In the genomic region with DNA sequence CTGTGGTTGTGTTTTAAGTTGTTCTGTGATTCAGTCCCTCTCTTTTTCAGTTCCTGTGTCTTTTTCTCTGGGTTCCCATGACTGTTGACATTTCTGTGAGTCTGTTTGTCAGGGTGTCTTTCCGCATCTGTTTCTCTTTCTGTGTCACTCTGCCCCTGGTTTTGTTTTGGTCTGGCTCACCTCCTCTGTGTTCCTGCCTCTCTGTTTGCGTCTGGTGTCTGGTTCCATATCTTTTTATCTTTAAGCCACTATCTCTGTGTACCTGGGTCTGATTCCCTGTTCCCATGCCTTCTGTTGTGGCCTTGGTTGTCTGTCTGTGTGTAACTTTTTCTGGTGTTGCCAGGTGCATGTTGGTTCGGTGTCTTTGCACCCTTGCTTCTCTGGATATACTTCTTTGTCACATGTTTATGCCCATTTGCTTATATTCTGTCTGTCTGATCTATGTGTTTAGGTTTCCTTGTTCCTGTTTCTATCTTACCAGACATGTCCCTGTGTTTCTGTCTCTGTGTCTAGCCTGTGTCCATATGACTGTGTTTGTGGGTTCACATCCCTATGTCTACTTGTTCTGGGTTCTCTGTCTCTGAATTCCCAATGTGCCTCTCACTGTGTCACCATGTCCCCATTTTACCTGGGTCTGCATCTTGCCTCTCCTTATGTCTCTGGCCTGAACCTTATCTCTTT, we compare ENCODE assay signal across 30 cellular contexts. TPM values are rescaled to one million over a fixed set of nuclear protein-coding genes. Genes with fewer than 3 reads are reported as not detected.
DNase-seq lines count a peak whose midpoint lies in the region; ATAC-seq and TF ChIP-seq lines count a peak whose summit lies in the region.
"Had no signal": no experiment of that assay in that cellular context is flagged by ENCODE, and none has a peak within 500 bp of the region (broad histone marks: within the 10 kb centered on the region; RNA-seq: fewer than 3 reads in every experiment).

No MANE protein-coding gene starts in this region.

- H3K79me1 ChIP-seq in trophoblast cell (ENCODE audit: low read length) = peaks cover 24% of the 10 kb centered on the region

- no peaks in the 10 kb centered on the region for H3K4me1 Mint-ChIP-seq in T-helper 2 cell treated with Interferon-gamma antibody and Interleukin-4, amounts not matched to agents 5 μg/mL and 100 μg/mL, for 36 hours (ENCODE audit: low read depth)
- H3K4me1 Mint-ChIP-seq: activated naive CD8-positive, alpha-beta T cell treated with anti-CD3 and anti-CD28 coated beads, Interleukin-2, amount 10 ng/mL, durations not matched to agents 7 days and 5 days; CD8-positive, alpha-beta memory T cell had no signal

- no peaks in the 10 kb centered on the region for H3K27me3 Mint-ChIP-seq in T-helper 2 cell treated with Interferon-gamma antibody and Interleukin-4, amounts not matched to agents 5 μg/mL and 100 μg/mL, for 36 hours (ENCODE audit: low read depth)
- H3K27me3 Mint-ChIP-seq: IgD-negative memory B cell had no signal

- no peak overlapping the region for H3K14ac ChIP-seq in trophoblast cell (ENCODE audit: low read length)

- H3K4me1 ChIP-seq in DND-41 (ENCODE audit: insufficient read depth, low read length) (peaks cover 12% of the 10 kb centered on the region), trophoblast cell (ENCODE audit: control insufficient read depth in 1 of 2, insufficient read depth in 2 of 2, low read length in 2 of 2) (peaks cover 10 to 31% of the 10 kb centered on the region in 2 experiments)
- H3K4me1 ChIP-seq: ascending aorta, gastroesophageal sphincter, right atrium auricular region, testis, uterus had no signal

- no peaks in the 10 kb centered on the region for H3K27me3 ChIP-seq in DND-41 (ENCODE audit: insufficient read depth, low read length, poor library complexity)
- no peaks in the 10 kb centered on the region for H3K27me3 ChIP-seq in trophoblast cell (ENCODE audit: insufficient read depth, low read length)
- H3K27me3 ChIP-seq: ascending aorta, BE2C, cardiac muscle cell, gastroesophageal sphincter, right atrium auricular region, testis, uterus had no signal

- no CpG with 5 or more reads among the region's 3 CpGs for WGBS in trophoblast cell (ENCODE audit: extremely low coverage, insufficient coverage, insufficient read length)

- no peak overlapping the region for H2BK120ac ChIP-seq in trophoblast cell (ENCODE audit: insufficient read depth, low read length, poor library complexity)

- no peak overlapping the region for H3K27ac Mint-ChIP-seq in T-helper 2 cell treated with Interferon-gamma antibody and Interleukin-4, amounts not matched to agents 5 μg/mL and 100 μg/mL, for 36 hours
- H3K27ac Mint-ChIP-seq: activated naive CD8-positive, alpha-beta T cell treated with anti-CD3 and anti-CD28 coated beads, Interleukin-2, amount 10 ng/mL, durations not matched to agents 7 days and 5 days; CD8-positive, alpha-beta memory T cell; IgD-negative memory B cell; stimulated activated naive CD8-positive, alpha-beta T cell treated with anti-CD3 and anti-CD28 coated beads, Interleukin-15, Interleukin-2, amounts not matched to agents 100 ng/mL and 50 ng/mL, for 24 hours had no signal

- H2AFZ ChIP-seq in DND-41 (ENCODE audit: low read depth, low read length) (peak overlapping the region; percentile 26; the same call in 1 of the 2 replicates), trophoblast cell (ENCODE audit: insufficient read depth, low read length, poor library complexity) (no peak overlapping the region)

- H3K27ac ChIP-seq in DND-41 (ENCODE audit: low read length) = no peak overlapping the region
- H3K27ac ChIP-seq in trophoblast cell (ENCODE audit: low read depth, low read length) = peak overlapping the region; percentile 88
- H3K27ac ChIP-seq: ascending aorta, cardiac muscle cell, gastroesophageal sphincter, right atrium auricular region, SK-N-MC, testis, uterus had no signal

- H3K4me2 ChIP-seq in DND-41 (ENCODE audit: insufficient read depth, low read length) = peak overlapping the region; percentile 42; the same call in 1 of the 2 replicates
- peak overlapping the region; percentile 7 for H3K4me2 ChIP-seq in trophoblast cell (ENCODE audit: low read length)

- no peak overlapping the region for H3K4me3 Mint-ChIP-seq in T-helper 2 cell treated with Interferon-gamma antibody and Interleukin-4, amounts not matched to agents 5 μg/mL and 100 μg/mL, for 36 hours
- H3K4me3 Mint-ChIP-seq: activated naive CD8-positive, alpha-beta T cell treated with anti-CD3 and anti-CD28 coated beads, Interleukin-2, amount 10 ng/mL, durations not matched to agents 7 days and 5 days; CD8-positive, alpha-beta memory T cell; IgD-negative memory B cell; stimulated activated naive CD8-positive, alpha-beta T cell treated with anti-CD3 and anti-CD28 coated beads, Interleukin-15, Interleukin-2, amounts not matched to agents 100 ng/mL and 50 ng/mL, for 24 hours had no signal

- peak; percentile 21 for DNase-seq in DND-41
- DNase-seq in T-helper 2 cell treated with Interferon-gamma antibody and Interleukin-4, amounts not matched to agents 5 μg/mL and 100 μg/mL, for 36 hours (ENCODE audit: low spot score) = peak; percentile 4
- no peak for DNase-seq in trophoblast cell
- no peak for DNase-seq in NCI-H128 (lab: John Stamatoyannopoulos, UW; ENCODE audit: unreplicated experiment)
- no peak for DNase-seq in DMS79 treated with DMSO at 0.1 percent for 48 hours (lab: John Stamatoyannopoulos, UW)
- no peak for DNase-seq in AML-193 (lab: John Stamatoyannopoulos, UW)
- DNase-seq in NCI-H146 treated with DMSO at 0.1 percent for 48 hours (lab: John Stamatoyannopoulos, UW; ENCODE audit: unreplicated experiment) = no peak
- DNase-seq: activated gamma-delta T cell treated with Interleukin-2 at 50 U/mL for 16 hours; activated naive CD8-positive, alpha-beta T cell treated with anti-CD3 and anti-CD28 coated beads, Interleukin-2, amount 10 ng/mL, durations not matched to agents 7 days and 5 days; activated T-cell treated with anti-CD3 and anti-CD28 coated beads, Interleukin-2, amount 50 U/mL, for 1 hour; BE2C; CD8-positive, alpha-beta memory T cell; EL; hippocampal formation; left colon; NCI-H1048; NCI-H1694 treated with DMSO at 0.1 percent for 48 hours; stimulated activated CD4-positive, alpha-beta T cell treated with anti-CD3 and anti-CD28 coated beads, Interleukin-1b, Interleukin-23, amount 100 ng/mL, for 48 hours; testis; uterus had no signal

- peak overlapping the region; percentile 83 for H4K91ac ChIP-seq in trophoblast cell (ENCODE audit: low read depth, low read length)

- no peaks in the 10 kb centered on the region for H4K20me1 ChIP-seq in DND-41 (ENCODE audit: insufficient read depth, low read length)

- H3K4me3 ChIP-seq in DND-41 (ENCODE audit: low read depth in 1 of 2, low read length in 2 of 2) = no peak overlapping the region
- H3K4me3 ChIP-seq in trophoblast cell (ENCODE audit: low read depth, low read length) = no peak overlapping the region
- H3K4me3 ChIP-seq: ascending aorta, cardiac muscle cell, gastroesophageal sphincter, right atrium auricular region, SK-N-MC, testis, uterus had no signal

- no peaks in the 10 kb centered on the region for H3K9me3 ChIP-seq in DND-41 (ENCODE audit: insufficient read depth, low read length, severe bottlenecking)
- H3K9me3 ChIP-seq in trophoblast cell (ENCODE audit: insufficient read depth, low read depth, low read length) = no peaks in the 10 kb centered on the region
- H3K9me3 ChIP-seq: ascending aorta, BE2C, gastroesophageal sphincter, right atrium auricular region, testis, uterus had no signal

- ATAC-seq in DND-41 (ENCODE audit: insufficient read depth, low read depth) (peak; percentile 69), HG02870 (IDR thresholded peaks at IDR 0.05; ENCODE audit: unreplicated experiment) (peak; percentile 56)
- ATAC-seq: gastroesophageal sphincter, left colon had no signal

- H3K4ac ChIP-seq in trophoblast cell (ENCODE audit: low read depth, low read length) = no peak overlapping the region

- peak overlapping the region; percentile 60 for H2BK5ac ChIP-seq in trophoblast cell (ENCODE audit: low read depth, low read length, poor library complexity)

- H4K8ac ChIP-seq in trophoblast cell (ENCODE audit: low read depth, low read length) = no peak overlapping the region

- no peaks in the 10 kb centered on the region for H3K36me3 ChIP-seq in DND-41 (ENCODE audit: insufficient read depth, low read length)
- no peaks in the 10 kb centered on the region for H3K36me3 ChIP-seq in trophoblast cell (ENCODE audit: control insufficient read depth in 1 of 2, insufficient read depth in 2 of 2, low read length in 2 of 2)
- H3K36me3 ChIP-seq: ascending aorta, BE2C, cardiac muscle cell, gastroesophageal sphincter, right atrium auricular region, uterus had no signal

- H3K9me3 Mint-ChIP-seq in T-helper 2 cell treated with Interferon-gamma antibody and Interleukin-4, amounts not matched to agents 5 μg/mL and 100 μg/mL, for 36 hours = no peaks in the 10 kb centered on the region
- H3K9me3 Mint-ChIP-seq: activated naive CD8-positive, alpha-beta T cell treated with anti-CD3 and anti-CD28 coated beads, Interleukin-2, amount 10 ng/mL, durations not matched to agents 7 days and 5 days; CD8-positive, alpha-beta memory T cell; stimulated activated naive CD8-positive, alpha-beta T cell treated with anti-CD3 and anti-CD28 coated beads, Interleukin-15, Interleukin-2, amounts not matched to agents 100 ng/mL and 50 ng/mL, for 24 hours had no signal

- no peak for TF ChIP-seq CTCF in DND-41 (IDR thresholded peaks at IDR 0.05; ENCODE audit: borderline replicate concordance, extremely low read depth, low read length, poor library complexity, severe bottlenecking)

- H3K9ac ChIP-seq in DND-41 (ENCODE audit: low read depth, low read length) (no peak overlapping the region), trophoblast cell (ENCODE audit: low read length) (no peak overlapping the region)

- H3K18ac ChIP-seq in trophoblast cell (ENCODE audit: low read length) = no peak overlapping the region

- H3K79me2 ChIP-seq in DND-41 (ENCODE audit: insufficient read depth, low read length) = no peaks in the 10 kb centered on the region
- no peaks in the 10 kb centered on the region for H3K79me2 ChIP-seq in trophoblast cell (ENCODE audit: control insufficient read depth, insufficient read depth, low read length, poor library complexity)

- H3K23ac ChIP-seq in trophoblast cell (ENCODE audit: low read length) = no peak overlapping the region

- no peak overlapping the region for H2AK5ac ChIP-seq in trophoblast cell (ENCODE audit: low read length)

- H4K12ac ChIP-seq in trophoblast cell (ENCODE audit: low read depth, low read length) = no peak overlapping the region

- no peaks in the 10 kb centered on the region for H3K36me3 Mint-ChIP-seq in T-helper 2 cell treated with Interferon-gamma antibody and Interleukin-4, amounts not matched to agents 5 μg/mL and 100 μg/mL, for 36 hours (ENCODE audit: low read depth)
- H3K36me3 Mint-ChIP-seq: activated naive CD8-positive, alpha-beta T cell treated with anti-CD3 and anti-CD28 coated beads, Interleukin-2, amount 10 ng/mL, durations not matched to agents 7 days and 5 days; CD8-positive, alpha-beta memory T cell; IgD-negative memory B cell had no signal

- no peak overlapping the region for H2BK12ac ChIP-seq in trophoblast cell (ENCODE audit: low read length)

RNA-seq across cellular contexts. Expression of a gene that starts 50.2 kb away (rescaled TPM):
- not detected in 2 replicates for polyA plus RNA-seq in trophoblast cell (2013)
- polyA plus RNA-seq: CD8-positive, alpha-beta memory T cell; endothelial cell of umbilical vein; IgD-negative memory B cell; neural cell had no signal

RNA-seq across cellular contexts. Expression of a gene that starts 59.7 kb away (rescaled TPM):
- polyA plus RNA-seq in trophoblast cell (2013) = 281 and 288 TPM in 2 replicates

Comparison
In these comparisons a context has a peak if more than half of its experiments do, and no peak if none do; other contexts are left out.
1. DNase-seq: peak in DND-41 (single experiment) and T-helper 2 cell treated with Interferon-gamma antibody and Interleukin-4, amounts not matched to agents 5 μg/mL and 100 μg/mL, for 36 hours (single experiment); none in trophoblast cell (0 of 2), NCI-H128 (single experiment), DMS79 treated with DMSO at 0.1 percent for 48 hours (single experiment), AML-193 (0 of 2) and NCI-H146 treated with DMSO at 0.1 percent for 48 hours (single experiment).